In the genomic region with DNA sequence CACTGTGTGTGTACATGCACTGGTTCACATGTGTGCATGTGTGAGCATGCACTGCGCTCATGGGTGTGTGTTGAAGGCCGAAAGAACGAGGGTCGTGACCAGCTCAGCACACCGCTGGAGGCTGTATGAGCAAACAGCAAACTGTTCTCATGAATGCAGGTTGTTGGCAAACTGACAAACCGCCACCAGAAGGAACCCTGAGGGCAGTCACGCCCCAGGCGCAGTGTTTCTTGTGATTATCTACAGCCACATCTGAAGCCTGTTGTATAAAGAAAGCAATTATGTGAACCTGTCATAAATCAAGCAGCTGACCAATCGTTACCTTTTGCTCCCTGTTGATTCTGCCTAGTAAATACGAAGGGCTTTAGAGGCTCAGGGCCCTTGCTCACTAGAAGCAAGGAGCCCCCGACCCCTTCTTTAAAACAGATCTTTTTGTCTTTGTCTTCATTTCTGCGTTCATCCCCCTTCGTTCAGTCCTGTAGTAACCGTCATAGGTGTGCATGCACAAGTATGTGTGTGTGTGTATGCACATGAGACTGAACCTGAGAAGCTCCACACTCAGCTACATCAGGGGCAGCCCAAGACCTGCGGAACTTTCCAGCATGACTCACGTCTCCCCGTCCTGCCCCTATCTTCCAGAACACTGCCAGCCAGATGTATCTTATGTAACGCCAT, we compare ENCODE assay signal across 9 cellular contexts. TPM values are rescaled to one million over a fixed set of nuclear protein-coding genes. Genes with fewer than 3 reads are reported as not detected.
DNase-seq lines count a peak whose midpoint lies in the region; TF ChIP-seq lines count a peak whose summit lies in the region.
"Had no signal": no experiment of that assay in that cellular context is flagged by ENCODE, and none has a peak within 500 bp of the region (broad histone marks: within the 10 kb centered on the region; RNA-seq: fewer than 3 reads in every experiment).

No MANE protein-coding gene starts in this region.

- H3K9me3 ChIP-seq in Caco-2 (no peaks in the 10 kb centered on the region), SJCRH30 (replicated peaks) (no peaks in the 10 kb centered on the region), hepatocyte (ENCODE audit: low read depth) (no peaks in the 10 kb centered on the region), neural progenitor cell (ENCODE audit: low read depth) (no peaks in the 10 kb centered on the region)

- H3K4me1 ChIP-seq in Caco-2 (peaks cover 31% of the 10 kb centered on the region), SJCRH30 (no peaks in the 10 kb centered on the region), hepatocyte (ENCODE audit: insufficient read depth) (peaks cover 29% of the 10 kb centered on the region), neural progenitor cell (peaks cover 10% of the 10 kb centered on the region)

- 37% methylated on average over 18 of the region's 18 CpGs for WGBS in hepatocyte (ENCODE audit: low lambda C conversion rate, missing lambda C conversion rate)

- peak; percentile 67; the same call in 1 of the 2 replicates for TF ChIP-seq EP300 in Ishikawa (IDR thresholded peaks at IDR 0.05; ENCODE audit: borderline replicate concordance)

- H3K4me1 Mint-ChIP-seq in Caco-2 (ENCODE audit: low read depth, unreplicated experiment) (peaks cover 42% of the 10 kb centered on the region), neural progenitor cell (peaks cover 5% of the 10 kb centered on the region)

- H3K4me3 Mint-ChIP-seq in Caco-2 (ENCODE audit: unreplicated experiment) (peak overlapping the region; percentile 65), neural progenitor cell (no peak overlapping the region)

- TF ChIP-seq CTCF in Caco-2 (IDR thresholded peaks at IDR 0.05; ENCODE audit: insufficient read depth in 1 of 2, low read depth in 1 of 2, low read length in 1 of 2, severe bottlenecking in 1 of 2, unreplicated experiment in 1 of 2) (no peak), hepatocyte (IDR thresholded peaks at IDR 0.05; ENCODE audit: poor library complexity) (no peak), neural progenitor cell (IDR thresholded peaks at IDR 0.05) (no peak)

- H3K27ac ChIP-seq in SJCRH30: no peak overlapping the region
- H3K27ac ChIP-seq in hepatocyte: peak overlapping the region; percentile 88
- no peak overlapping the region for H3K27ac ChIP-seq in neural progenitor cell
- H3K27ac ChIP-seq: WERI-Rb-1 had no signal

- H3K9me3 Mint-ChIP-seq in Caco-2 (ENCODE audit: unreplicated experiment) (peaks cover 10% of the 10 kb centered on the region), neural progenitor cell (no peaks in the 10 kb centered on the region)

- H3K27ac Mint-ChIP-seq in Caco-2 (ENCODE audit: unreplicated experiment) (peak overlapping the region; percentile 86), neural progenitor cell (no peak overlapping the region)

- H3F3A ChIP-seq in neural progenitor cell (ENCODE audit: low read depth): peaks cover 12% of the 10 kb centered on the region

- POLR2A ChIA-PET in Caco-2 (lab: Charles Lee): no interaction called here

- H3K4me3 ChIP-seq in Caco-2 (ENCODE audit: low read depth, low read length): no peak overlapping the region
- H3K4me3 ChIP-seq in SJCRH30: no peak overlapping the region
- no peak overlapping the region for H3K4me3 ChIP-seq in hepatocyte
- no peak overlapping the region for H3K4me3 ChIP-seq in neural progenitor cell

- no peaks in the 10 kb centered on the region for H3K79me2 ChIP-seq in hepatocyte
- H3K79me2 ChIP-seq in neural progenitor cell (ENCODE audit: low read depth): no peaks in the 10 kb centered on the region

- H3K9ac ChIP-seq in neural progenitor cell: no peak overlapping the region

- CTCF ChIA-PET in Caco-2 (lab: Charles Lee): interaction anchor here (0.6 to 1.2 kb wide), 4 partner anchors 15 to 334 kb away, joined by 3 to 7 read pairs (median 3); a partner anchor contains a TSS

- H3K27me3 ChIP-seq in Caco-2 (replicated peaks; ENCODE audit: control insufficient read depth, insufficient read depth, low read length) (no peaks in the 10 kb centered on the region), SJCRH30 (peaks cover 7% of the 10 kb centered on the region; the same call in 1 of the 2 replicates), hepatocyte (no peaks in the 10 kb centered on the region), neural progenitor cell (no peaks in the 10 kb centered on the region)

- intact Hi-C loops in Caco-2 (cut with micrococcal nuclease; ENCODE audit: unreplicated experiment): no loop called here

- no peak for TF ChIP-seq RAD21 in Ishikawa (IDR thresholded peaks at IDR 0.05; ENCODE audit: low read depth)

- H3K27me3 Mint-ChIP-seq in Caco-2 (ENCODE audit: insufficient read depth, unreplicated experiment) (no peaks in the 10 kb centered on the region), neural progenitor cell (ENCODE audit: insufficient read depth, low read depth) (peaks cover 2% of the 10 kb centered on the region)

- H2AFZ ChIP-seq in hepatocyte (no peak overlapping the region), neural progenitor cell (replicated peaks) (no peak overlapping the region)

- no TSS peak for BruUV-seq in Caco-2 (replicated peaks; lab: Mats Ljungman, UMichigan)

- H3K4me2 ChIP-seq in hepatocyte (peak overlapping the region; percentile 52), neural progenitor cell (no peak overlapping the region)

- DNase-seq in Caco-2: peak; percentile 82 to 90
- peak; percentile 71 to 84 for DNase-seq in SJCRH30
- peak; percentile 85 for DNase-seq in hepatocyte (ENCODE audit: low spot score)
- DNase-seq in anterior cingulate cortex (lab: John Stamatoyannopoulos, UW): no peak
- DNase-seq in CD1c-positive myeloid dendritic cell (ENCODE audit: extremely low spot score): no peak
- DNase-seq in stimulated activated CD4-positive, alpha-beta T cell treated with anti-CD3 and anti-CD28 coated beads, Interleukin-2, amount 100 ng/mL, for 24 hours: no peak
- DNase-seq in neural progenitor cell (ENCODE audit: low spot score): no peak
- DNase-seq: WERI-Rb-1 had no signal

- H3K36me3 ChIP-seq in Caco-2 (ENCODE audit: control insufficient read depth, insufficient read depth, low read length): no peaks in the 10 kb centered on the region
- no peaks in the 10 kb centered on the region for H3K36me3 ChIP-seq in SJCRH30
- no peaks in the 10 kb centered on the region for H3K36me3 ChIP-seq in hepatocyte (replicated peaks; ENCODE audit: insufficient read depth, low read depth)
- no peaks in the 10 kb centered on the region for H3K36me3 ChIP-seq in neural progenitor cell
- H3K36me3 ChIP-seq: WERI-Rb-1 had no signal

- H3K36me3 Mint-ChIP-seq in Caco-2 (ENCODE audit: insufficient read depth, unreplicated experiment) (peaks cover 6% of the 10 kb centered on the region), neural progenitor cell (no peaks in the 10 kb centered on the region)

- no peaks in the 10 kb centered on the region for H3K9me2 ChIP-seq in hepatocyte (replicated peaks; ENCODE audit: insufficient read depth)

- no peaks in the 10 kb centered on the region for H4K20me1 ChIP-seq in hepatocyte (ENCODE audit: insufficient read depth, poor library complexity, severe bottlenecking)
- H4K20me1 ChIP-seq in neural progenitor cell (ENCODE audit: low read depth): no peaks in the 10 kb centered on the region

TF ChIP-seq in Ishikawa, 13 proteins besides CTCF, POLR2A, EP300 and RAD21:
- TF ChIP-seq YY1 (IDR thresholded peaks at IDR 0.05; ENCODE audit: low read depth): no peak
- no peak for TF ChIP-seq EGR1 (IDR thresholded peaks at IDR 0.05)
- no peak for TF ChIP-seq FOXM1 (IDR thresholded peaks at IDR 0.05; ENCODE audit: borderline replicate concordance, low read depth)
- TF ChIP-seq CEBPB (IDR thresholded peaks at IDR 0.05): no peak
- TF ChIP-seq NFIC (IDR thresholded peaks at IDR 0.05): peak; percentile 93
- TF ChIP-seq TCF12 (IDR thresholded peaks at IDR 0.05; ENCODE audit: low read depth): peak; percentile 84
- TF ChIP-seq CREB1 (IDR thresholded peaks at IDR 0.05; ENCODE audit: low read depth): no peak
- TF ChIP-seq ZBTB7A (IDR thresholded peaks at IDR 0.05; ENCODE audit: low read depth): no peak
- TF ChIP-seq, protein P1, sequence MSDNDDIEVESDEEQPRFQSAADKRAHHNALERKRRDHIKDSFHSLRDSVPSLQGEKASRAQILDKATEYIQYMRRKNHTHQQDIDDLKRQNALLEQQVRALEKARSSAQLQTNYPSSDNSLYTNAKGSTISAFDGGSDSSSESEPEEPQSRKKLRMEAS (IDR thresholded peaks at IDR 0.05): peak; percentile 38; the same call in 1 of the 2 replicates
- TF ChIP-seq, protein P2, sequence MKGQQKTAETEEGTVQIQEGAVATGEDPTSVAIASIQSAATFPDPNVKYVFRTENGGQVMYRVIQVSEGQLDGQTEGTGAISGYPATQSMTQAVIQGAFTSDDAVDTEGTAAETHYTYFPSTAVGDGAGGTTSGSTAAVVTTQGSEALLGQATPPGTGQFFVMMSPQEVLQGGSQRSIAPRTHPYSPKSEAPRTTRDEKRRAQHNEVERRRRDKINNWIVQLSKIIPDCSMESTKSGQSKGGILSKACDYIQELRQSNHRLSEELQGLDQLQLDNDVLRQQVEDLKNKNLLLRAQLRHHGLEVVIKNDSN (IDR thresholded peaks at IDR 0.05): no peak
- TF ChIP-seq TEAD4 (IDR thresholded peaks at IDR 0.05): peak; percentile 56

RNA-seq across cellular contexts. Expression of a gene that starts 16.8 kb away (rescaled TPM):
- total RNA-seq in Caco-2 (2022) (24.1 and 25.4 TPM in 2 replicates), hepatocyte (19.7 and 32.8 TPM in 2 replicates), neural progenitor cell (ENCODE audit: low replicate concordance) (1.3 and 2.3 TPM in 2 replicates)
- total RNA-seq in SJCRH30 (2014; rRNA removed; shearing (Covaris generic)): not detected in 2 replicates
- polyA plus RNA-seq in hepatocyte: 28.1 and 31.0 TPM in 2 replicates

Comparison
In these comparisons a context has a peak if more than half of its experiments do, and no peak if none do; other contexts are left out.
1. DNase-seq: peak in Caco-2 (2 of 2), SJCRH30 (2 of 2) and hepatocyte (single experiment); none in anterior cingulate cortex (0 of 58), CD1c-positive myeloid dendritic cell (single experiment), stimulated activated CD4-positive, alpha-beta T cell treated with anti-CD3 and anti-CD28 coated beads, Interleukin-2, amount 100 ng/mL, for 24 hours (0 of 2) and neural progenitor cell (single experiment).